In genomic region chr6:36944650-36945049, GRCh38 we compare ENCODE assay signal across 2 cellular contexts.
TF ChIP-seq lines count a peak whose summit lies in the region.

No MANE protein-coding gene starts in this region.

TF ChIP-seq in IMR-90, 13 proteins besides CTCF, POLR2A, EP300 and RAD21:
- TF ChIP-seq BHLHE40 (IDR thresholded peaks at IDR 0.05; ENCODE audit: low read depth, low read length) (no peak), NFE2L2 (IDR thresholded peaks at IDR 0.05; ENCODE audit: low read depth, low read length) (no peak), SMC3 (IDR thresholded peaks at IDR 0.05; ENCODE audit: low read depth, low read length) (no peak), MAFK (IDR thresholded peaks at IDR 0.05; ENCODE audit: low read depth, low read length) (no peak), USF2 (IDR thresholded peaks at IDR 0.05; ENCODE audit: low read depth, low read length) (no peak)

TF ChIP-seq in K562, 482 proteins besides CTCF, POLR2A, EP300 and RAD21:
- peak; percentile 36; the same call in 1 of the 2 replicates for TF ChIP-seq JUND (IDR thresholded peaks at IDR 0.05; ENCODE audit: borderline replicate concordance, low read depth, low read length)
- no peak for TF ChIP-seq JUND (tag; IDR thresholded peaks at IDR 0.05; ENCODE audit: borderline replicate concordance, low read depth, low read length)
- TF ChIP-seq RBBP5 (IDR thresholded peaks at IDR 0.05; ENCODE audit: borderline replicate concordance, insufficient read depth, low read length, poor library complexity, severe bottlenecking), result no peak
- no peak for TF ChIP-seq TCF15 (CRISPR knock-in tag; IDR thresholded peaks at IDR 0.05)
- peak; percentile 35; the same call in 1 of the 2 replicates for TF ChIP-seq PHF21A (IDR thresholded peaks at IDR 0.05; ENCODE audit: borderline replicate concordance, low read depth)
- no peak for TF ChIP-seq CREB5 (CRISPR knock-in tag; IDR thresholded peaks at IDR 0.05)
- no peak for TF ChIP-seq BRD9 (IDR thresholded peaks at IDR 0.05; ENCODE audit: low read depth, partially characterized antibody)
- TF ChIP-seq ZNF354B (CRISPR knock-in tag; IDR thresholded peaks at IDR 0.05), result no peak
- no peak for TF ChIP-seq NELFE (IDR thresholded peaks at IDR 0.05; ENCODE audit: insufficient read depth, insufficient read length)
- TF ChIP-seq NFYB (IDR thresholded peaks at IDR 0.05; ENCODE audit: extremely low read depth, insufficient read length), result no peak
- TF ChIP-seq C11orf30 (IDR thresholded peaks at IDR 0.05; ENCODE audit: low read depth), result no peak
- no peak for TF ChIP-seq ZNF253 (CRISPR knock-in tag; conservative IDR thresholded peaks at IDR 0.05)
- no peak for TF ChIP-seq CHD1 (IDR thresholded peaks at IDR 0.05; ENCODE audit: low read length)
- no peak for TF ChIP-seq FOXK1 (CRISPR knock-in tag; IDR thresholded peaks at IDR 0.05; ENCODE audit: borderline replicate concordance)
- no peak for TF ChIP-seq RAD51 (IDR thresholded peaks at IDR 0.05; ENCODE audit: borderline replicate concordance, low read depth)
- TF ChIP-seq TBL1XR1 (IDR thresholded peaks at IDR 0.05; ENCODE audit: low read length in 2 of 2), result no peak
- no peak for TF ChIP-seq ZNF277 (CRISPR knock-in tag; IDR thresholded peaks at IDR 0.05; ENCODE audit: borderline replicate concordance)
- no peak for TF ChIP-seq NR1H2 (CRISPR knock-in tag; IDR thresholded peaks at IDR 0.05)
- TF ChIP-seq ATF3 (IDR thresholded peaks at IDR 0.05), result peak; percentile 63
- TF ChIP-seq ATF3 (CRISPR knock-in tag; conservative IDR thresholded peaks at IDR 0.05), result no peak
- TF ChIP-seq MCM2 (IDR thresholded peaks at IDR 0.05; ENCODE audit: low read depth), result no peak
- TF ChIP-seq FOXA1 (IDR thresholded peaks at IDR 0.05; ENCODE audit: borderline replicate concordance), result no peak
- TF ChIP-seq KDM1A (IDR thresholded peaks at IDR 0.05), result peak; percentile 33 to 34; a peak in 2 of 4 replicates
- no peak for TF ChIP-seq TRIM28 (IDR thresholded peaks at IDR 0.05)
- TF ChIP-seq JUN (IDR thresholded peaks at IDR 0.05; ENCODE audit: borderline replicate concordance, low read depth, low read length), result peak; percentile 81; the same call in 1 of the 2 replicates
- no peak for TF ChIP-seq JUN (CRISPR knock-in tag; IDR thresholded peaks at IDR 0.05; ENCODE audit: borderline replicate concordance)
